ENCODE assay signal across 8 cellular contexts in the genomic region with DNA sequence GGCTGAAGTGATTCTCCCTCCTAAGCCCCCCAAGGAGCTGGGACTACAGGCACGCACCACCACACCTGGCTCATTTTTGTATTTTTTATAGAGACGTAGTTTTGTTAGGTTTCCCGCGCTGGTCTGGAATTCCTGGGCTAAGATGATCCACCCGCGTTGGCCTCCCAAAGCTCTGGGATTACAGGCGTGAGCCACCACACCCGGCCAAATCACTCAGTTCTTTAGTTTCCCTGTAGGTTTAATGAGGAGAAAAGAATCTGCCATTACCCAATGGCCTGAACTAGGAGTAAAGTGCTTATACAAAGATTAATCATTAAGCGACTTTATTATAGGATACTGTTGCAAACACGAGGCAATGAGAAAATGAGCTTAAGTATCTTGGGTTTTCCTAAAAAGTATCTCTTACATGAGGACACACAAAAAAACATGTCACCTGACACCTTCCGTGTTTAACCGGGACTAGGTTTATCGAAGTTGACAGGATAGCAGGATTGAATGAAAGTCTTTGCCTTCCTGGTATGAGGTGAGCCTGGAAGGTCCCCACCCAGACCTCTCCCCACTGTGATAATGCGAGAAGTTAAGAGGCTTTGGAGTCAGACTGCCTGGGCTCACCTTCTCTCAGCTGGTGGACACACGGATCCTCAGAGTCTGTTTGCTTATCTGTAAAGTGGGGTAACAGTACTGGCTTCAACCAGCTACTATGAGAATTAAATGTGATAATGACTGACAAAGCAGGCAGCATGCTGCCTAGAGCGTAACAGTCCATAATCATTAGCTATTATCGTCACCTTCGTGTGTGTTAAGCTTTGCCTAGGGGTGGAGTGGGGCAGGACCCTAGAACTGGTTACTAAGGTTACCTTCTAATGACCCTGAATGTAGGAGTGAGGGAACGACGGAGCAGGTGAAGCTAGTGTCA.
DNase-seq lines count a peak whose midpoint lies in the region; ATAC-seq and TF ChIP-seq lines count a peak whose summit lies in the region.

No MANE protein-coding gene starts in this region.

- H3K4me1 Mint-ChIP-seq in activated naive CD8-positive, alpha-beta T cell treated with anti-CD3 and anti-CD28 coated beads, Interleukin-2, amount 50 U/mL, for 24 hours: peaks cover 55% of the 10 kb centered on the region

- H3K36me3 Mint-ChIP-seq in activated naive CD8-positive, alpha-beta T cell treated with anti-CD3 and anti-CD28 coated beads, Interleukin-2, amount 50 U/mL, for 24 hours (ENCODE audit: low read depth): peaks cover 2% of the 10 kb centered on the region

- no peaks in the 10 kb centered on the region for H3K9me2 ChIP-seq in SK-N-SH

- no peak for TF ChIP-seq EP300 in SK-N-SH (IDR thresholded peaks at IDR 0.05; ENCODE audit: borderline replicate concordance in 1 of 2, low read depth in 1 of 2, low read length in 1 of 2)

- DNase-seq in SK-N-SH (no peak), left kidney (ENCODE audit: low read depth, low spot score) (peak; percentile 55), SW480 (ENCODE audit: low spot score) (no peak), DMS153 treated with DMSO at 0.1 percent for 48 hours (lab: John Stamatoyannopoulos, UW; ENCODE audit: unreplicated experiment) (no peak)
- no peak for DNase-seq in activated naive CD8-positive, alpha-beta T cell treated with anti-CD3 and anti-CD28 coated beads, Interleukin-2, amount 50 U/mL, for 24 hours

- peak overlapping the region; percentile 100 for H3K9ac ChIP-seq in SK-N-SH
- H3K9ac ChIP-seq in subcutaneous abdominal adipose tissue (ENCODE audit: low read length in 5 of 5): peak overlapping the region in 2 of 5 donors; percentile 87 to 93

- H3K27ac ChIP-seq in SK-N-SH (ENCODE audit: low read depth in 2 of 2, low read length in 1 of 2) (peak overlapping the region in 1 of 2 experiments; percentile 100; a peak in 1 of 4 replicates), subcutaneous abdominal adipose tissue (ENCODE audit: low read depth, low read length) (peak overlapping the region; percentile 99)

- H3K27me3 Mint-ChIP-seq in activated naive CD8-positive, alpha-beta T cell treated with anti-CD3 and anti-CD28 coated beads, Interleukin-2, amount 50 U/mL, for 24 hours: peaks cover 2% of the 10 kb centered on the region

- ATAC-seq in SK-N-SH treated with all-trans-retinoic acid at 6 μM for 48 hours: no peak
- no peak for ATAC-seq in activated naive CD8-positive, alpha-beta T cell treated with anti-CD3 and anti-CD28 coated beads, Interleukin-2, amount 50 U/mL, for 24 hours
- no peak for ATAC-seq in HG02973 (IDR thresholded peaks at IDR 0.05; ENCODE audit: unreplicated experiment)

- no peak overlapping the region for H2AFZ ChIP-seq in SK-N-SH (ENCODE audit: low read depth)

- peak overlapping the region; percentile 51 for H3K27ac Mint-ChIP-seq in activated naive CD8-positive, alpha-beta T cell treated with anti-CD3 and anti-CD28 coated beads, Interleukin-2, amount 50 U/mL, for 24 hours

- CTCF ChIA-PET in SK-N-SH (lab: Yijun Ruan, JAX): interaction anchor here (0.8 to 2.1 kb wide), 5 partner anchors 10 to 527 kb away, joined by 3 to 7 read pairs (median 3); partner anchors contain the start of gene KRAS

- TF ChIP-seq CTCF in SK-N-SH (IDR thresholded peaks at IDR 0.05): no peak

- POLR2A ChIA-PET in SK-N-SH (lab: Yijun Ruan, JAX): interaction anchor here (0.6 to 0.8 kb wide), 2 partner anchors 132 to 408 kb away, joined by 3 to 4 read pairs; no protein-coding TSS in a partner anchor

- H3K27me3 ChIP-seq in SK-N-SH (ENCODE audit: insufficient read depth): no peaks in the 10 kb centered on the region
- no peaks in the 10 kb centered on the region for H3K27me3 ChIP-seq in subcutaneous abdominal adipose tissue (ENCODE audit: control insufficient read depth in 5 of 5, insufficient read depth in 4 of 5, low read length in 5 of 5)

- H3F3A ChIP-seq in SK-N-SH (replicated peaks; ENCODE audit: insufficient read depth): peaks cover 3% of the 10 kb centered on the region

- H3K9me3 Mint-ChIP-seq in activated naive CD8-positive, alpha-beta T cell treated with anti-CD3 and anti-CD28 coated beads, Interleukin-2, amount 50 U/mL, for 24 hours: no peaks in the 10 kb centered on the region

- peaks cover 0 to 12% of the 10 kb centered on the region in 2 experiments; a peak in 2 of 4 replicates for H3K4me1 ChIP-seq in SK-N-SH (ENCODE audit: control insufficient read depth in 1 of 2, insufficient read depth in 2 of 2, low read depth in 1 of 2, low read length in 1 of 2)
- peaks cover 0 to 24% (median 18%) of the 10 kb centered on the region in 5 donors for H3K4me1 ChIP-seq in subcutaneous abdominal adipose tissue (ENCODE audit: control insufficient read depth in 5 of 5, insufficient read depth in 5 of 5, low read length in 5 of 5)

- peak overlapping the region; percentile 73 to 96; a peak in 2 of 4 replicates for H3K4me3 ChIP-seq in SK-N-SH (ENCODE audit: low read depth in 2 of 2, low read length in 1 of 2)
- peak overlapping the region in 4 of 5 donors; percentile 81 to 87 (median 85) for H3K4me3 ChIP-seq in subcutaneous abdominal adipose tissue (ENCODE audit: low read depth in 1 of 5, low read length in 5 of 5)

- no peaks in the 10 kb centered on the region for H4K20me1 ChIP-seq in SK-N-SH (ENCODE audit: insufficient read depth)

- 91% methylated on average over 20 of the region's 20 CpGs for WGBS in SK-N-SH (ENCODE audit: low lambda C conversion rate)

- peak overlapping the region; percentile 80 for H3K4me2 ChIP-seq in SK-N-SH

- H3K36me3 ChIP-seq in SK-N-SH (replicated peaks in 1 of 2; ENCODE audit: control insufficient read depth in 1 of 2, insufficient read depth in 2 of 2, low read length in 1 of 2): no peaks in the 10 kb centered on the region
- H3K36me3 ChIP-seq in subcutaneous abdominal adipose tissue (ENCODE audit: control insufficient read depth in 5 of 5, insufficient read depth in 5 of 5, low read length in 5 of 5): no peaks in the 10 kb centered on the region

- TF ChIP-seq RAD21 in SK-N-SH (IDR thresholded peaks at IDR 0.05; ENCODE audit: low read length): no peak

- H3K9me3 ChIP-seq in SK-N-SH: no peaks in the 10 kb centered on the region
- no peaks in the 10 kb centered on the region for H3K9me3 ChIP-seq in subcutaneous abdominal adipose tissue (ENCODE audit: control insufficient read depth in 5 of 5, low read length in 5 of 5)

- peaks cover 8% of the 10 kb centered on the region; the same call in 1 of the 2 replicates for H3K79me2 ChIP-seq in SK-N-SH (ENCODE audit: insufficient read depth)

- H3K4me3 Mint-ChIP-seq in activated naive CD8-positive, alpha-beta T cell treated with anti-CD3 and anti-CD28 coated beads, Interleukin-2, amount 50 U/mL, for 24 hours: peak overlapping the region; percentile 92

TF ChIP-seq in SK-N-SH, 30 proteins besides CTCF, POLR2A, EP300 and RAD21:
- TF ChIP-seq SIN3A (IDR thresholded peaks at IDR 0.05; ENCODE audit: borderline replicate concordance, low read depth, low read length): no peak

TF ChIP-seq in SK-N-SH treated with all-trans-retinoic acid at 6 μM for 48 hours, 23 proteins besides CTCF, POLR2A, EP300 and RAD21:
- no peak for TF ChIP-seq RARB (CRISPR knock-in tag; IDR thresholded peaks at IDR 0.05)
- TF ChIP-seq ZNF70 (CRISPR knock-in tag; IDR thresholded peaks at IDR 0.05): no peak
- TF ChIP-seq ZC3H10 (CRISPR knock-in tag; IDR thresholded peaks at IDR 0.05): no peak
- TF ChIP-seq ZFP30 (CRISPR knock-in tag; IDR thresholded peaks at IDR 0.05): no peak
- no peak for TF ChIP-seq PPARA (CRISPR knock-in tag; IDR thresholded peaks at IDR 0.05; ENCODE audit: borderline replicate concordance)
- no peak for TF ChIP-seq TOX (CRISPR knock-in tag; IDR thresholded peaks at IDR 0.05; ENCODE audit: borderline replicate concordance)
- TF ChIP-seq, protein P1, sequence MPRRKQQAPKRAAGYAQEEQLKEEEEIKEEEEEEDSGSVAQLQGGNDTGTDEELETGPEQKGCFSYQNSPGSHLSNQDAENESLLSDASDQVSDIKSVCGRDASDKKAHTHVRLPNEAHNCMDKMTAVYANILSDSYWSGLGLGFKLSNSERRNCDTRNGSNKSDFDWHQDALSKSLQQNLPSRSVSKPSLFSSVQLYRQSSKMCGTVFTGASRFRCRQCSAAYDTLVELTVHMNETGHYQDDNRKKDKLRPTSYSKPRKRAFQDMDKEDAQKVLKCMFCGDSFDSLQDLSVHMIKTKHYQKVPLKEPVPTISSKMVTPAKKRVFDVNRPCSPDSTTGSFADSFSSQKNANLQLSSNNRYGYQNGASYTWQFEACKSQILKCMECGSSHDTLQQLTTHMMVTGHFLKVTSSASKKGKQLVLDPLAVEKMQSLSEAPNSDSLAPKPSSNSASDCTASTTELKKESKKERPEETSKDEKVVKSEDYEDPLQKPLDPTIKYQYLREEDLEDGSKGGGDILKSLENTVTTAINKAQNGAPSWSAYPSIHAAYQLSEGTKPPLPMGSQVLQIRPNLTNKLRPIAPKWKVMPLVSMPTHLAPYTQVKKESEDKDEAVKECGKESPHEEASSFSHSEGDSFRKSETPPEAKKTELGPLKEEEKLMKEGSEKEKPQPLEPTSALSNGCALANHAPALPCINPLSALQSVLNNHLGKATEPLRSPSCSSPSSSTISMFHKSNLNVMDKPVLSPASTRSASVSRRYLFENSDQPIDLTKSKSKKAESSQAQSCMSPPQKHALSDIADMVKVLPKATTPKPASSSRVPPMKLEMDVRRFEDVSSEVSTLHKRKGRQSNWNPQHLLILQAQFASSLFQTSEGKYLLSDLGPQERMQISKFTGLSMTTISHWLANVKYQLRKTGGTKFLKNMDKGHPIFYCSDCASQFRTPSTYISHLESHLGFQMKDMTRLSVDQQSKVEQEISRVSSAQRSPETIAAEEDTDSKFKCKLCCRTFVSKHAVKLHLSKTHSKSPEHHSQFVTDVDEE (CRISPR knock-in tag; IDR thresholded peaks at IDR 0.05): no peak
- TF ChIP-seq BACH2 (CRISPR knock-in tag; IDR thresholded peaks at IDR 0.05; ENCODE audit: borderline replicate concordance): no peak
- no peak for TF ChIP-seq GLIS3 (CRISPR knock-in tag; IDR thresholded peaks at IDR 0.05)
